Comparison of ENCODE assay signal across 13 cellular contexts in the genomic region with DNA sequence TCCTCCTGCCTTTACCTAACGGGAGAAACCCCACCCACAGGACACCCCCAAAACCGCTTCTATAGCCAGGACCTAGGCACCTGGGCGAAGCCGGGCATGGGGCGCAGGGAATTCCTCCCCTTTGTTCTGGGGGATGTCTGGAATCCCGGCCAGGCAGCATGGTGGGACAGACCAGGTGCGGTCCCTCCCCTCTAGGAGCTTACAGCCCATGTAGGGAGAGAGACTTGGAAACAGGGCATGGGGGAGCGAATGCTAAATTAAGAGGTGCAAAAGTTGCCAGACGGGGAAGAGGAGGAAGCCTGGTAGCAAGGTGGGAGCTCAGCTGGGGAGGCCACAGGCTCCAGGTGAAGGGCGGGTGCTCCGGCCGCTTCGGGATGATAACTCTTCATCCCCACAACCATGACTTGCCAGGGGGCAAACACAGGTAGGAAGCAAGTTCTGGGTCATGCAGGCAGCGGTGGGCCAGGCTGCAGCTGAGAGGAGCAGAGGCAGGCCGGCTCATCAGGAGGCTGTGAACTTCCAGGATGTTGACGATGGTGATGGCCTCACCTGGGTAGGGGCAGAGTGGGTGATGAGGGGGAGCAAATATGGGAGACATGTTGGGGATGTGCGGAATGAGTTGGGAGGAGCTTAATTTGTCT. TPM values are rescaled to one million over a fixed set of nuclear protein-coding genes. Genes with fewer than 3 reads are reported as not detected.
DNase-seq lines count a peak whose midpoint lies in the region; ATAC-seq, FAIRE-seq and TF ChIP-seq lines count a peak whose summit lies in the region.
"Had no signal": no experiment of that assay in that cellular context is flagged by ENCODE, and none has a peak within 500 bp of the region (broad histone marks: within the 10 kb centered on the region; RNA-seq: fewer than 3 reads in every experiment).

No MANE protein-coding gene starts in this region.

- TF ChIP-seq CTCF in brain (conservative IDR thresholded peaks at IDR 0.05) (no peak), HepG2 (CRISPR knock-in tag; IDR thresholded peaks at IDR 0.05) (no peak)

- H3K27ac ChIP-seq in HepG2 (ENCODE audit: extremely low read length, insufficient read depth, low read length) (peak overlapping the region; percentile 70), skin epidermis (peak overlapping the region in 2 of 21 experiments; percentile 75 to 79)

- no TSS peak for BruUV-seq in HepG2 (replicated peaks; lab: Mats Ljungman, UMichigan)

- peaks cover 88% of the 10 kb centered on the region for H3K4me1 ChIP-seq in HepG2 (ENCODE audit: insufficient read depth, low read length)

- H3K36me3 ChIP-seq in HepG2 (replicated peaks in 1 of 2; ENCODE audit: control insufficient read depth in 1 of 2, insufficient read depth in 2 of 2, low read length in 2 of 2), result no peaks in the 10 kb centered on the region; a peak in 1 of 5 replicates

- peak overlapping the region; percentile 89 for H3K9ac ChIP-seq in HepG2 (ENCODE audit: insufficient read depth, low read depth, low read length)

- intact Hi-C loops in HepG2 (cut with micrococcal nuclease; ENCODE audit: unreplicated experiment), result loop anchor here (5.0 kb wide), 1 partner anchor 66 kb away; the partner anchor contains the start of genes C2orf76 and DBI

- FAIRE-seq in HepG2 (lab: Jason Lieb, UNC), result no peak

- no peak for TF ChIP-seq EP300 in HepG2 (IDR thresholded peaks at IDR 0.05; ENCODE audit: low read depth in 2 of 2, low read length in 2 of 2)
- TF ChIP-seq EP300 in HepG2 (CRISPR knock-in tag; IDR thresholded peaks at IDR 0.05; ENCODE audit: borderline replicate concordance), result no peak

- H3K27me3 ChIP-seq in HepG2 (ENCODE audit: control insufficient read depth in 1 of 2, insufficient read depth in 2 of 2, low read length in 2 of 2), result no peaks in the 10 kb centered on the region; a peak in 1 of 5 replicates

- DNase-seq in ELF-1 (ENCODE audit: low read depth, low spot score), result peak; percentile 42
- no peak for DNase-seq in HepG2 (ENCODE audit: low spot score)
- no peak for DNase-seq in NOMO-1 treated with dmso at 0.1 percent for 144 hours (lab: John Stamatoyannopoulos, UW; ENCODE audit: unreplicated experiment)
- no peak for DNase-seq in activated CD8-positive, alpha-beta memory T cell treated with anti-CD3 and anti-CD28 coated beads, Interleukin-2, amount 50 U/mL, for 4 hours
- DNase-seq: activated naive CD4-positive, alpha-beta T cell treated with anti-CD3 and anti-CD28 coated beads, Interleukin-2, amount 50 U/mL, for 16 hours; NCI-H2171 treated with DMSO at 0.1 percent for 48 hours had no signal

- peak overlapping the region in 2 of 5 experiments; percentile 45 to 64 for H3K27ac Mint-ChIP-seq in brain
- H3K27ac Mint-ChIP-seq: T-helper 2 cell treated with Interferon-gamma antibody and Interleukin-4, amounts not matched to agents 5 μg/mL and 100 μg/mL, for 36 hours had no signal

- peaks cover 2% of the 10 kb centered on the region; the same call in 1 of the 2 replicates for H4K20me1 ChIP-seq in HepG2 (ENCODE audit: insufficient read depth, low read length)

- peaks cover 11% of the 10 kb centered on the region for H3K4me1 Mint-ChIP-seq in brain

- H3K9me3 Mint-ChIP-seq in brain, result peaks cover 0 to 4% (median 0%) of the 10 kb centered on the region in 5 experiments
- H3K9me3 Mint-ChIP-seq: T-helper 2 cell treated with Interferon-gamma antibody and Interleukin-4, amounts not matched to agents 5 μg/mL and 100 μg/mL, for 36 hours had no signal

- in situ Hi-C loops in HepG2 (cut with HindIII; ENCODE audit: extremely low pct_ligation_motif_present, low pct_unique_long_range_greater_than_20kb), result no loop called here

- H3K79me2 ChIP-seq in HepG2 (ENCODE audit: insufficient read depth, low read length), result peaks cover 55% of the 10 kb centered on the region

- H3K4me3 ChIP-seq in HepG2 (replicated peaks in 1 of 3; ENCODE audit: insufficient read depth in 1 of 3, low read depth in 2 of 3, low read length in 3 of 3) (peak overlapping the region; percentile 84 to 90 (median 86)), skin epidermis (peak overlapping the region in 4 of 7 experiments; percentile 39 to 59 (median 48))

- no peak for TF ChIP-seq POLR2A in HepG2 (IDR thresholded peaks at IDR 0.05; ENCODE audit: insufficient read depth in 1 of 2, low read depth in 2 of 2, low read length in 2 of 2)

- H3K4me2 ChIP-seq in HepG2 (ENCODE audit: low read depth, low read length), result peak overlapping the region; percentile 93

- CTCF ChIA-PET in HepG2 (lab: Yijun Ruan, JAX; ENCODE audit: low intra/inter-chr PET ratio, low total read pairs), result no interaction called here

- peaks cover 59% of the 10 kb centered on the region for H3K27me3 Mint-ChIP-seq in brain

- TF ChIP-seq RAD21 in HepG2 (CRISPR knock-in tag; IDR thresholded peaks at IDR 0.05), result no peak

- H3K9me3 ChIP-seq in HepG2 (ENCODE audit: low read length), result no peaks in the 10 kb centered on the region

- POLR2A ChIA-PET in HepG2 (lab: Yijun Ruan, JAX), result interaction anchor here (0.8 to 1.5 kb wide), 2 partner anchors 8 to 66 kb away, joined by 3 to 5 read pairs; partner anchors contain the start of genes C2orf76 and DBI

- ATAC-seq in HepG2 (no peak), GM21515 (IDR thresholded peaks at IDR 0.05; ENCODE audit: unreplicated experiment) (no peak), GM19324 (IDR thresholded peaks at IDR 0.05; ENCODE audit: low FRiP score, unreplicated experiment) (no peak)

- no peak overlapping the region for H2AFZ ChIP-seq in HepG2 (ENCODE audit: low read length)

- peak overlapping the region; percentile 72 to 86 (median 79) for H3K4me3 Mint-ChIP-seq in brain

- 25% methylated on average over 17 of the region's 17 CpGs for WGBS in HepG2 (ENCODE audit: low lambda C conversion rate)

- H3K36me3 Mint-ChIP-seq in brain, result no peaks in the 10 kb centered on the region

TF ChIP-seq in HepG2, 621 proteins besides CTCF, POLR2A, EP300 and RAD21 (continues in another document):
- TF ChIP-seq ZMYM2 (CRISPR knock-in tag; IDR thresholded peaks at IDR 0.05), result 0 out of 2 replicates have a peak, but pooled peaks have one; percentile 39
- TF ChIP-seq ZNF747 (CRISPR knock-in tag; IDR thresholded peaks at IDR 0.05; ENCODE audit: borderline replicate concordance), result no peak
- no peak; the same call in 1 of the 2 replicates for TF ChIP-seq ZBTB20 (CRISPR knock-in tag; IDR thresholded peaks at IDR 0.05; ENCODE audit: borderline replicate concordance, low read depth)
- TF ChIP-seq, protein P1, sequence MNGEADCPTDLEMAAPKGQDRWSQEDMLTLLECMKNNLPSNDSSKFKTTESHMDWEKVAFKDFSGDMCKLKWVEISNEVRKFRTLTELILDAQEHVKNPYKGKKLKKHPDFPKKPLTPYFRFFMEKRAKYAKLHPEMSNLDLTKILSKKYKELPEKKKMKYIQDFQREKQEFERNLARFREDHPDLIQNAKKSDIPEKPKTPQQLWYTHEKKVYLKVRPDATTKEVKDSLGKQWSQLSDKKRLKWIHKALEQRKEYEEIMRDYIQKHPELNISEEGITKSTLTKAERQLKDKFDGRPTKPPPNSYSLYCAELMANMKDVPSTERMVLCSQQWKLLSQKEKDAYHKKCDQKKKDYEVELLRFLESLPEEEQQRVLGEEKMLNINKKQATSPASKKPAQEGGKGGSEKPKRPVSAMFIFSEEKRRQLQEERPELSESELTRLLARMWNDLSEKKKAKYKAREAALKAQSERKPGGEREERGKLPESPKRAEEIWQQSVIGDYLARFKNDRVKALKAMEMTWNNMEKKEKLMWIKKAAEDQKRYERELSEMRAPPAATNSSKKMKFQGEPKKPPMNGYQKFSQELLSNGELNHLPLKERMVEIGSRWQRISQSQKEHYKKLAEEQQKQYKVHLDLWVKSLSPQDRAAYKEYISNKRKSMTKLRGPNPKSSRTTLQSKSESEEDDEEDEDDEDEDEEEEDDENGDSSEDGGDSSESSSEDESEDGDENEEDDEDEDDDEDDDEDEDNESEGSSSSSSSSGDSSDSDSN (CRISPR knock-in tag; IDR thresholded peaks at IDR 0.05), result 0 out of 2 replicates have a peak, but pooled peaks have one; percentile 32
- TF ChIP-seq ZBTB38 (CRISPR knock-in tag; IDR thresholded peaks at IDR 0.05), result peak; percentile 54; the same call in 1 of the 2 replicates
- TF ChIP-seq AGO2 (optimal IDR thresholded peaks at IDR 0.05; ENCODE audit: low read depth, low read length), result peak; percentile 50
- no peak for TF ChIP-seq ZNF878 (CRISPR knock-in tag; IDR thresholded peaks at IDR 0.05)
- no peak for TF ChIP-seq ZNF577 (CRISPR knock-in tag; IDR thresholded peaks at IDR 0.05; ENCODE audit: borderline replicate concordance, low read depth)
- peak; percentile 15; the same call in 1 of the 2 replicates for TF ChIP-seq SAP130 (CRISPR knock-in tag; IDR thresholded peaks at IDR 0.05; ENCODE audit: low read depth)

RNA-seq across cellular contexts. Expression of gene TMEM37, which starts 1.3 kb away (rescaled TPM):
- polyA plus RNA-seq in brain (ENCODE audit: insufficient read depth, low read depth, low replicate concordance) (1.9 TPM), HepG2 (2011; rRNA removed) (115 and 141 TPM in 2 replicates)
- total RNA-seq in HepG2 (2016; rRNA removed; fragmentation: Illumina TruSeq; extraction: Trizol), result 23.7 and 37.7 TPM in 2 replicates
- total RNA-seq in HepG2 (2016; cell fraction: cytosol; rRNA removed; fragmentation: Illumina TruSeq; extraction: Trizol; ENCODE audit: low read depth), result 28.9 and 37.4 TPM in 2 replicates
- total RNA-seq in HepG2 (2016; cell fraction: insoluble cytoplasmic fraction; rRNA removed; fragmentation: Illumina TruSeq; extraction: Trizol), result 22.3 and 38.3 TPM in 2 replicates
- total RNA-seq in HepG2 (2016; cell fraction: membrane; rRNA removed; fragmentation: Illumina TruSeq; extraction: Trizol), result 42.2 and 48.4 TPM in 2 replicates
- total RNA-seq in HepG2 (2016; cell fraction: nucleus; rRNA removed; fragmentation: Illumina TruSeq; extraction: Trizol), result 34.2 and 36.8 TPM in 2 replicates
- polyA plus RNA-seq in HepG2 (2011; cell fraction: cytosol; rRNA removed), result 117 and 121 TPM in 2 replicates
- polyA plus RNA-seq in HepG2 (2011; cell fraction: nucleus; rRNA removed), result 112 and 119 TPM in 2 replicates
- polyA plus RNA-seq in HepG2 (2012), result 79.4 and 99.6 TPM in 2 replicates
- polyA plus RNA-seq in HepG2 (2016; cell fraction: cytosol; fragmentation: Illumina TruSeq; extraction: Trizol; ENCODE audit: low read depth), result 35.8 and 51.6 TPM in 2 replicates
- 29.9 and 33.6 TPM in 2 replicates for polyA plus RNA-seq in HepG2 (2016; cell fraction: insoluble cytoplasmic fraction; fragmentation: Illumina TruSeq; extraction: Trizol; ENCODE audit: low read depth)
- polyA plus RNA-seq in HepG2 (2016; cell fraction: membrane; fragmentation: Illumina TruSeq; extraction: Trizol; ENCODE audit: low read depth), result 42.8 and 53.0 TPM in 2 replicates
- 58.5 and 61.9 TPM in 2 replicates for polyA plus RNA-seq in HepG2 (2016; cell fraction: nucleus; fragmentation: Illumina TruSeq; extraction: Trizol; ENCODE audit: insufficient read depth, low read depth)
- polyA minus RNA-seq in HepG2 (2011; rRNA and poly(A)+ RNA removed; ENCODE audit: low replicate concordance), result 8.6 and 130 TPM in 2 replicates
- polyA minus RNA-seq in HepG2 (2011; cell fraction: cytosol; rRNA and poly(A)+ RNA removed), result 23.8 and 26.3 TPM in 2 replicates
- 72.6 and 73.7 TPM in 2 replicates for polyA minus RNA-seq in HepG2 (2011; cell fraction: nucleus; rRNA and poly(A)+ RNA removed)
- total RNA-seq: MCF 10A, mononuclear cell had no signal

Comparison
In these comparisons a context has a peak if more than half of its experiments do, and no peak if none do; other contexts are left out.
1. RNA of gene TMEM37, which starts 1.3 kb away (polyA plus RNA-seq): 29.9 to 141 TPM in HepG2; 1.9 TPM in brain (single experiment); every median in the first group is over 10 times any median in the second.